ENCODE assay signal across 24 cellular contexts in genomic region chr9:2934241-2934650, GRCh38.
"Had no signal": no experiment of that assay in that cellular context is flagged by ENCODE, and none has a peak within 500 bp of the region (broad histone marks: within the 10 kb centered on the region; RNA-seq: fewer than 3 reads in every experiment).

No MANE protein-coding gene starts in this region.

- H3K9me3 Mint-ChIP-seq: activated CD4-positive, alpha-beta memory T cell treated with anti-CD3 and anti-CD28 coated beads for 36 hours; activated CD4-positive, alpha-beta T cell treated with anti-CD3 and anti-CD28 coated beads, Interleukin-2, amount 10 ng/mL, durations not matched to agents 7 days and 5 days; activated naive CD4-positive, alpha-beta T cell treated with anti-CD3 and anti-CD28 coated beads for 36 hours; activated T-helper 17 cell treated with anti-CD3 and anti-CD28 coated beads, Interleukin-2, amount 50 U/mL, for 72 hours; T-helper 1 cell treated with Interleukin-12 subunit alpha and Interleukin-12 subunit beta and Interleukin-4 antibody, amounts not matched to agents 30 μg/mL and 1 μg/mL, for 36 hours had no signal

- H3K4me3 ChIP-seq: cardiac muscle cell, MG63 had no signal

- H3K4me3 Mint-ChIP-seq: activated CD4-positive, alpha-beta memory T cell treated with anti-CD3 and anti-CD28 coated beads for 36 hours; activated CD4-positive, alpha-beta T cell treated with anti-CD3 and anti-CD28 coated beads, Interleukin-2, amount 10 ng/mL, durations not matched to agents 7 days and 5 days; activated naive CD4-positive, alpha-beta T cell treated with anti-CD3 and anti-CD28 coated beads for 36 hours; activated naive CD8-positive, alpha-beta T cell; activated T-helper 17 cell treated with anti-CD3 and anti-CD28 coated beads, Interleukin-2, amount 50 U/mL, for 72 hours; T-helper 1 cell treated with Interleukin-12 subunit alpha and Interleukin-12 subunit beta and Interleukin-4 antibody, amounts not matched to agents 30 μg/mL and 1 μg/mL, for 36 hours had no signal

- DNase-seq: activated CD4-positive, alpha-beta memory T cell treated with anti-CD3 and anti-CD28 coated beads for 36 hours; activated CD4-positive, alpha-beta T cell treated with anti-CD3 and anti-CD28 coated beads for 1 hour; activated CD4-positive, alpha-beta T cell treated with anti-CD3 and anti-CD28 coated beads, Interleukin-2, amount 10 ng/mL, durations not matched to agents 7 days and 5 days; activated gamma-delta T cell; activated naive CD4-positive, alpha-beta T cell treated with anti-CD3 and anti-CD28 coated beads for 36 hours; activated T-cell treated with anti-CD3 and anti-CD28 coated beads for 4 hours; activated T-cell treated with anti-CD3 and anti-CD28 coated beads, Interleukin-2, amount 50 U/mL, for 48 hours; brain microvascular endothelial cell; MG63; MV-4-11; NCI-H1092 treated with DMSO at 0.1 percent for 48 hours; NCI-H1417 treated with DMSO at 0.1 percent for 48 hours; NCI-H1694 treated with DMSO at 0.1 percent for 48 hours; NCI-H2029 treated with DMSO at 0.1 percent for 48 hours; NCI-H510A treated with DMSO at 0.1 percent for 48 hours; NK-92 treated with Interleukin-12 subunit alpha and Interleukin-12 subunit beta, amount 100 ng/mL, for 24 hours; OCI-M1; RPMI8226 had no signal

- H3K36me3 ChIP-seq: brain microvascular endothelial cell, cardiac muscle cell, MG63 had no signal

- H3K4me1 Mint-ChIP-seq: activated CD4-positive, alpha-beta T cell treated with anti-CD3 and anti-CD28 coated beads, Interleukin-2, amount 10 ng/mL, durations not matched to agents 7 days and 5 days; activated T-helper 17 cell treated with anti-CD3 and anti-CD28 coated beads, Interleukin-2, amount 50 U/mL, for 72 hours had no signal

- H3K9me3 ChIP-seq: MG63 had no signal

- ATAC-seq: activated T-helper 17 cell treated with anti-CD3 and anti-CD28 coated beads, Interleukin-2, amount 50 U/mL, for 72 hours; Panc1; Right ventricle myocardium inferior had no signal

- H3K27ac Mint-ChIP-seq: activated CD4-positive, alpha-beta memory T cell treated with anti-CD3 and anti-CD28 coated beads for 36 hours; activated CD4-positive, alpha-beta T cell treated with anti-CD3 and anti-CD28 coated beads, Interleukin-2, amount 10 ng/mL, durations not matched to agents 7 days and 5 days; activated naive CD4-positive, alpha-beta T cell treated with anti-CD3 and anti-CD28 coated beads for 36 hours; activated naive CD8-positive, alpha-beta T cell; activated T-helper 17 cell treated with anti-CD3 and anti-CD28 coated beads, Interleukin-2, amount 50 U/mL, for 72 hours; T-helper 1 cell treated with Interleukin-12 subunit alpha and Interleukin-12 subunit beta and Interleukin-4 antibody, amounts not matched to agents 30 μg/mL and 1 μg/mL, for 36 hours had no signal

- H3K27me3 ChIP-seq: brain microvascular endothelial cell, cardiac muscle cell, MG63 had no signal

- H3K36me3 Mint-ChIP-seq: activated CD4-positive, alpha-beta memory T cell treated with anti-CD3 and anti-CD28 coated beads for 36 hours; activated naive CD8-positive, alpha-beta T cell had no signal

- H3K27ac ChIP-seq: brain microvascular endothelial cell, cardiac muscle cell had no signal
